In genomic region chr10:84026821-84027257, GRCh38 we compare ENCODE assay signal across 8 cellular contexts.
A peak's percentile ranks its signal among the peaks of the same experiment; 100 is the strongest.
DNase-seq lines count a peak whose midpoint lies in the region; ATAC-seq and TF ChIP-seq lines count a peak whose summit lies in the region.

No MANE protein-coding gene starts in this region.

- H4K20me1 ChIP-seq in OCI-LY7 (ENCODE audit: insufficient read depth, low read length), result no peaks in the 10 kb centered on the region

- CTCF ChIA-PET in OCI-LY7 (lab: Charles Lee; ENCODE audit: unreplicated experiment), result interaction anchor here (0.5 to 0.6 kb wide), 4 partner anchors 12 to 509 kb away, joined by 3 read pairs; no protein-coding TSS in a partner anchor

- H3K4me1 ChIP-seq in OCI-LY7 (ENCODE audit: insufficient read depth, low read length, poor library complexity, severe bottlenecking), result no peaks in the 10 kb centered on the region

- H3K27ac ChIP-seq in C4-2B (no peak overlapping the region), OCI-LY7 (ENCODE audit: low read depth, low read length, poor library complexity, severe bottlenecking) (no peak overlapping the region)

- peak; percentile 92 for TF ChIP-seq CTCF in C4-2B (conservative IDR thresholded peaks at IDR 0.05)
- TF ChIP-seq CTCF in OCI-LY7 (conservative IDR thresholded peaks at IDR 0.05; ENCODE audit: low read length), result peak; percentile 91

- H3K36me3 ChIP-seq in OCI-LY7 (ENCODE audit: insufficient read depth, low read length), result no peaks in the 10 kb centered on the region

- DNase-seq in OCI-LY7 (ENCODE audit: low spot score) (peak; percentile 30), foreskin melanocyte (peak; percentile 11), NK-92 (lab: John Stamatoyannopoulos, UW; ENCODE audit: unreplicated experiment) (no peak), LoVo (ENCODE audit: low spot score) (no peak), G401 (ENCODE audit: low spot score) (no peak)

- no peaks in the 10 kb centered on the region for H3K9me3 ChIP-seq in OCI-LY7 (ENCODE audit: low read length)

- no peak overlapping the region for H3K4me3 ChIP-seq in OCI-LY7 (ENCODE audit: low read depth, low read length, poor library complexity, severe bottlenecking)

- ATAC-seq in GM18868 (IDR thresholded peaks at IDR 0.05; ENCODE audit: unreplicated experiment) (peak; percentile 67), HG03097 (IDR thresholded peaks at IDR 0.05; ENCODE audit: low FRiP score, unreplicated experiment) (no peak)

- no peaks in the 10 kb centered on the region for H3K79me2 ChIP-seq in OCI-LY7 (ENCODE audit: insufficient read depth, low read depth, low read length)

- in situ Hi-C loops in G401 (cut with HindIII; ENCODE audit: low sequenced_read_pairs), result no loop called here

- no TSS peak for BruUV-seq in OCI-LY7 (replicated peaks; lab: Mats Ljungman, UMichigan)

- POLR2A ChIA-PET in OCI-LY7 (lab: Charles Lee), result no interaction called here

- no peak overlapping the region for H3K4me2 ChIP-seq in OCI-LY7 (ENCODE audit: low read length)

- intact Hi-C loops in OCI-LY7 (cut with micrococcal nuclease; ENCODE audit: unreplicated experiment), result no loop called here

- H3K9me2 ChIP-seq in OCI-LY7 (ENCODE audit: insufficient read depth, low read length), result no peaks in the 10 kb centered on the region

- H2AFZ ChIP-seq in OCI-LY7 (ENCODE audit: low read length), result no peak overlapping the region

Comparison
In these comparisons a context has a peak if more than half of its experiments do, and no peak if none do; other contexts are left out.
1. DNase-seq: peak in OCI-LY7 (single experiment) and foreskin melanocyte (single experiment); none in NK-92 (single experiment), LoVo (single experiment) and G401 (single experiment).